Comparison of ENCODE assay signal across 1 cellular context in genomic region chr4:55608591-55608990, GRCh38.
TF ChIP-seq lines count a peak whose summit lies in the region.

No MANE protein-coding gene starts in this region.

TF ChIP-seq in WTC11, 78 proteins besides CTCF, POLR2A, EP300 and RAD21 (continued from another document):
- TF ChIP-seq PRDM15 (CRISPR knock-in tag; IDR thresholded peaks at IDR 0.05) (no peak), E2F5 (CRISPR knock-in tag; IDR thresholded peaks at IDR 0.05) (no peak), ZNF121 (CRISPR knock-in tag; IDR thresholded peaks at IDR 0.05) (no peak), NFE2L1 (CRISPR knock-in tag; IDR thresholded peaks at IDR 0.05) (no peak), TP53 (CRISPR knock-in tag; IDR thresholded peaks at IDR 0.05) (no peak)
- TF ChIP-seq, protein P1, sequence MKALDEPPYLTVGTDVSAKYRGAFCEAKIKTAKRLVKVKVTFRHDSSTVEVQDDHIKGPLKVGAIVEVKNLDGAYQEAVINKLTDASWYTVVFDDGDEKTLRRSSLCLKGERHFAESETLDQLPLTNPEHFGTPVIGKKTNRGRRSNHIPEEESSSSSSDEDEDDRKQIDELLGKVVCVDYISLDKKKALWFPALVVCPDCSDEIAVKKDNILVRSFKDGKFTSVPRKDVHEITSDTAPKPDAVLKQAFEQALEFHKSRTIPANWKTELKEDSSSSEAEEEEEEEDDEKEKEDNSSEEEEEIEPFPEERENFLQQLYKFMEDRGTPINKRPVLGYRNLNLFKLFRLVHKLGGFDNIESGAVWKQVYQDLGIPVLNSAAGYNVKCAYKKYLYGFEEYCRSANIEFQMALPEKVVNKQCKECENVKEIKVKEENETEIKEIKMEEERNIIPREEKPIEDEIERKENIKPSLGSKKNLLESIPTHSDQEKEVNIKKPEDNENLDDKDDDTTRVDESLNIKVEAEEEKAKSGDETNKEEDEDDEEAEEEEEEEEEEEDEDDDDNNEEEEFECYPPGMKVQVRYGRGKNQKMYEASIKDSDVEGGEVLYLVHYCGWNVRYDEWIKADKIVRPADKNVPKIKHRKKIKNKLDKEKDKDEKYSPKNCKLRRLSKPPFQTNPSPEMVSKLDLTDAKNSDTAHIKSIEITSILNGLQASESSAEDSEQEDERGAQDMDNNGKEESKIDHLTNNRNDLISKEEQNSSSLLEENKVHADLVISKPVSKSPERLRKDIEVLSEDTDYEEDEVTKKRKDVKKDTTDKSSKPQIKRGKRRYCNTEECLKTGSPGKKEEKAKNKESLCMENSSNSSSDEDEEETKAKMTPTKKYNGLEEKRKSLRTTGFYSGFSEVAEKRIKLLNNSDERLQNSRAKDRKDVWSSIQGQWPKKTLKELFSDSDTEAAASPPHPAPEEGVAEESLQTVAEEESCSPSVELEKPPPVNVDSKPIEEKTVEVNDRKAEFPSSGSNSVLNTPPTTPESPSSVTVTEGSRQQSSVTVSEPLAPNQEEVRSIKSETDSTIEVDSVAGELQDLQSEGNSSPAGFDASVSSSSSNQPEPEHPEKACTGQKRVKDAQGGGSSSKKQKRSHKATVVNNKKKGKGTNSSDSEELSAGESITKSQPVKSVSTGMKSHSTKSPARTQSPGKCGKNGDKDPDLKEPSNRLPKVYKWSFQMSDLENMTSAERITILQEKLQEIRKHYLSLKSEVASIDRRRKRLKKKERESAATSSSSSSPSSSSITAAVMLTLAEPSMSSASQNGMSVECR (CRISPR knock-in tag; IDR thresholded peaks at IDR 0.05; ENCODE audit: borderline replicate concordance), result no peak
- TF ChIP-seq, protein P2, sequence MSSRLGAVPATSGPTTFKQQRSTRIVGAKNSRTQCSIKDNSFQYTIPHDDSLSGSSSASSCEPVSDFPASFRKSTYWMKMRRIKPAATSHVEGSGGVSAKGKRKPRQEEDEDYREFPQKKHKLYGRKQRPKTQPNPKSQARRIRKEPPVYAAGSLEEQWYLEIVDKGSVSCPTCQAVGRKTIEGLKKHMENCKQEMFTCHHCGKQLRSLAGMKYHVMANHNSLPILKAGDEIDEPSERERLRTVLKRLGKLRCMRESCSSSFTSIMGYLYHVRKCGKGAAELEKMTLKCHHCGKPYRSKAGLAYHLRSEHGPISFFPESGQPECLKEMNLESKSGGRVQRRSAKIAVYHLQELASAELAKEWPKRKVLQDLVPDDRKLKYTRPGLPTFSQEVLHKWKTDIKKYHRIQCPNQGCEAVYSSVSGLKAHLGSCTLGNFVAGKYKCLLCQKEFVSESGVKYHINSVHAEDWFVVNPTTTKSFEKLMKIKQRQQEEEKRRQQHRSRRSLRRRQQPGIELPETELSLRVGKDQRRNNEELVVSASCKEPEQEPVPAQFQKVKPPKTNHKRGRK (CRISPR knock-in tag; IDR thresholded peaks at IDR 0.05; ENCODE audit: borderline replicate concordance), result no peak
